1 cellular context compared by ENCODE assay signal in genomic region chr19:15235796-15236195, GRCh38.
TF ChIP-seq lines count a peak whose summit lies in the region.

No MANE protein-coding gene starts in this region.

TF ChIP-seq in HEK293, 187 proteins besides CTCF, POLR2A, EP300 and RAD21 (continued from another document):
- TF ChIP-seq ZNF280D (tag by site-specific recombination; IDR thresholded peaks at IDR 0.05) (no peak), ZSCAN16 (tag by site-specific recombination; IDR thresholded peaks at IDR 0.05) (no peak), ZNF174 (tag by site-specific recombination; IDR thresholded peaks at IDR 0.05) (no peak), ZNF48 (tag by site-specific recombination; IDR thresholded peaks at IDR 0.05) (no peak), EGR2 (tag by site-specific recombination; IDR thresholded peaks at IDR 0.05; ENCODE audit: low read depth) (peak; percentile 29; the same call in 1 of the 2 replicates), WT1 (tag by site-specific recombination; IDR thresholded peaks at IDR 0.05) (no peak), ATF2 (tag by site-specific recombination; IDR thresholded peaks at IDR 0.05; ENCODE audit: low read depth) (no peak), ZNF701 (tag by site-specific recombination; IDR thresholded peaks at IDR 0.05) (no peak)
